Comparison of ENCODE assay signal across 17 cellular contexts in the genomic region with DNA sequence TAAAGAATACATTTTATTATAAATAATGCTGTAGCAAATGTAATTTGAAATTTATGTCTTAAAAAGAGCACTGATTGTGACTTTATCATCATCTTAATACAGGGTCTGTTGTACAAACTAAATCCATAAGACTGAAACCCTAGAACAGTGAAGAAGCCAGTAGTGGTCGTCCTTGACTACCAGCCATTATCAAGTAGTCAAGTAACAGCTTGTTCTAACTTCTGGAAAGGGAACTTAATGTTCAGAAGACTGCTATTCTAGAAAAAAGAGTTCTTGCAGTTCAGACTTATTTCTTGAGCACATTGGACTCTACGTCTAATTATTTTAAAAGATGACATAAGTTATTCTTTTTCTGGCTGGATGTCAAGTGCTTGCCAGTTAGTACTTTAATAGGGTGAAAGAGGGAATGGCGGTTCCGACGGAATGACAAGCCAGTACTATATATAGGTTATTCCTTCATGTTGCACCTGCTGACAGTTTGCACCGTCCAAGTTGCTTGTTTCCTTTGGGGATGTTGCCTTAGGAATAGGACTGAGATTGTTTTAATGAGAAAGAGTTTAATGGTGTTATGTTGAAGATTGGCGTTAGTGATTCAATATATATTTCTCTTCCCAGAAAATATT.
"Had no signal": no experiment of that assay in that cellular context is flagged by ENCODE, and none has a peak within 500 bp of the region (broad histone marks: within the 10 kb centered on the region; RNA-seq: fewer than 3 reads in every experiment).

No MANE protein-coding gene starts in this region.

- H3K4me3 ChIP-seq: esophagus squamous epithelium, left lung had no signal

- ATAC-seq: activated CD4-positive, CD25-positive, alpha-beta regulatory T cell treated with anti-CD3 and anti-CD28 coated beads, Interleukin-2, amount 50 U/mL, for 24 hours; left lung; stimulated activated effector memory CD8-positive, alpha-beta T cell treated with anti-CD3 and anti-CD28 coated beads, Interleukin-12 subunit alpha, Interleukin-12 subunit beta, amount 100 ng/mL, for 72 hours had no signal

- H3K36me3 ChIP-seq: esophagus squamous epithelium, left lung had no signal

- H3K9me3 ChIP-seq: esophagus squamous epithelium, left lung had no signal

- DNase-seq: activated CD4-positive, alpha-beta T cell treated with anti-CD3 and anti-CD28 coated beads, Interleukin-2, amount 10 ng/mL, durations not matched to agents 7 days and 5 days; activated CD8-positive, alpha-beta memory T cell treated with anti-CD3 and anti-CD28 coated beads, Interleukin-2, amount 50 U/mL, for 48 hours; activated effector memory CD4-positive, alpha-beta T cell treated with Interleukin-2 at 50 U/mL for 16 hours; activated naive CD4-positive, alpha-beta T cell treated with anti-CD3 and anti-CD28 coated beads, Interleukin-2, amount 10 ng/mL, durations not matched to agents 7 days and 5 days; activated T-cell treated with anti-CD3 and anti-CD28 coated beads, Interleukin-2, amount 50 U/mL, for 48 hours; dermis blood vessel endothelial cell; effector memory CD4-positive, alpha-beta T cell; esophagus squamous epithelium; hypothalamus; kidney; left lung; naive B cell; small intestine; stimulated activated CD4-positive, alpha-beta T cell treated with anti-CD3 and anti-CD28 coated beads, Interleukin-4, amount 100 ng/mL, for 1 hour; T1000 had no signal

- H3K27me3 ChIP-seq: esophagus squamous epithelium, left lung had no signal

- H3K4me1 ChIP-seq: esophagus squamous epithelium had no signal

- H3K27ac ChIP-seq: esophagus squamous epithelium, left lung had no signal
